28 cellular contexts compared by ENCODE assay signal in the genomic region with DNA sequence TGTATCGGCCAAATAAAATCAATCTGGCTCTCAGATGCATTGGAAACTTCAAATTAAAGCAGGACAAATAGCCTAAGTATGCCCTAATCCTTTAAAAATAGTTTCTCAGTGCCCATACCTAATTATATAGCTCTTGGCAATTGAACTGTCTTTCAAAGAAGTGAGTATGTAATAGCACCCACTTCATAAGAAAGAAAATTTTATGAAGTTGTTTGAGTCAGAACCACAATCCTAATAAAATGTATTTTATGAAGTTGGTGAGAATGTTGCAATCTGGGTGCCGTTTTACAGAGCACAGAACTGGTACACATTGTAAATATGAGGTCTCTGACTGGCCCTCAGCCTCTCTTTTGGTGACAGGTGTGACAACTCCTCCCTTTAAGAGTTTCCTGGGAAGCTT.
"Had no signal": no experiment of that assay in that cellular context is flagged by ENCODE, and none has a peak within 500 bp of the region (broad histone marks: within the 10 kb centered on the region; RNA-seq: fewer than 3 reads in every experiment).

No MANE protein-coding gene starts in this region.

- H3K9me3 ChIP-seq: adrenal gland, body of pancreas, esophagus squamous epithelium, lower lobe of right lung, psoas muscle, suprapubic skin had no signal

- H3K27me3 ChIP-seq: adrenal gland, body of pancreas, esophagus squamous epithelium, left lung, neural progenitor cell, sigmoid colon, suprapubic skin, tibial artery, upper lobe of right lung had no signal

- H3K4me3 ChIP-seq: adrenal gland, body of pancreas, esophagus squamous epithelium, left lung, lower lobe of right lung, neural progenitor cell, psoas muscle, sigmoid colon, smooth muscle cell, suprapubic skin, tibial artery, upper lobe of right lung had no signal

- H3K4me1 ChIP-seq: adrenal gland, body of pancreas, esophagus squamous epithelium, left lung, lower lobe of right lung, neural progenitor cell, parathyroid adenoma, suprapubic skin, tibial artery, upper lobe of right lung had no signal

- DNase-seq: activated B cell treated with CpG ODN at 0.5 μM for 24 hours; activated CD4-positive, alpha-beta T cell treated with anti-CD3 and anti-CD28 coated beads for 36 hours; activated CD8-positive, alpha-beta memory T cell treated with anti-CD3 and anti-CD28 coated beads, Interleukin-2, amount 10 ng/mL, durations not matched to agents 7 days and 5 days; activated CD8-positive, alpha-beta T cell treated with anti-CD3 and anti-CD28 coated beads, Interleukin-2, amount 10 ng/mL, durations not matched to agents 7 days and 5 days; activated effector memory CD4-positive, alpha-beta T cell treated with Interleukin-2 at 50 U/mL for 16 hours; activated naive CD4-positive, alpha-beta T cell treated with Interleukin-2 at 50 U/mL for 16 hours; body of pancreas; effector CD8-positive, alpha-beta T cell; esophagus squamous epithelium; foreskin melanocyte; kidney glomerular epithelial cell; left lung; lower lobe of right lung; mesenchymal stem cell; natural killer cell; occipital lobe; psoas muscle; sigmoid colon; stimulated activated CD4-positive, alpha-beta T cell treated with anti-CD3 and anti-CD28 coated beads, Interleukin-1b, Interleukin-23, amount 100 ng/mL, for 48 hours; stimulated activated naive CD4-positive, alpha-beta T cell; T-helper 9 cell; upper lobe of right lung had no signal

- ATAC-seq: activated CD4-positive, alpha-beta T cell treated with anti-CD3 and anti-CD28 coated beads for 36 hours; activated CD8-positive, alpha-beta memory T cell treated with anti-CD3 and anti-CD28 coated beads, Interleukin-2, amount 10 ng/mL, durations not matched to agents 7 days and 5 days; activated CD8-positive, alpha-beta T cell treated with anti-CD3 and anti-CD28 coated beads, Interleukin-2, amount 10 ng/mL, durations not matched to agents 7 days and 5 days; body of pancreas; left lung; natural killer cell; upper lobe of right lung had no signal

- H3K36me3 ChIP-seq: adrenal gland, esophagus squamous epithelium, left lung, lower lobe of right lung, neural progenitor cell, sigmoid colon, suprapubic skin, tibial artery, upper lobe of right lung had no signal
